10 cellular contexts compared by ENCODE assay signal in genomic region chr3:195238626-195239118, GRCh38. TPM values are rescaled to one million over a fixed set of nuclear protein-coding genes. Genes with fewer than 3 reads are reported as not detected.
A peak's percentile ranks its signal among the peaks of the same experiment; 100 is the strongest.
DNase-seq lines count a peak whose midpoint lies in the region; ATAC-seq and TF ChIP-seq lines count a peak whose summit lies in the region.
"Had no signal": no experiment of that assay in that cellular context is flagged by ENCODE, and none has a peak within 500 bp of the region (broad histone marks: within the 10 kb centered on the region; RNA-seq: fewer than 3 reads in every experiment).

No MANE protein-coding gene starts in this region.

- no peak for TF ChIP-seq CTCF in psoas muscle (IDR thresholded peaks at IDR 0.05)
- no peak for TF ChIP-seq CTCF in brain microvascular endothelial cell (IDR thresholded peaks at IDR 0.05; ENCODE audit: low read depth, low read length, missing control alignments)

- ATAC-seq in left ventricle myocardium superior: peak; percentile 72
- peak in 3 of 4 donors; percentile 36 to 54 (median 47) for ATAC-seq in psoas muscle

- no peaks in the 10 kb centered on the region for H3K27me3 ChIP-seq in psoas muscle (ENCODE audit: insufficient read depth in 3 of 3, low read length in 2 of 3)
- no peaks in the 10 kb centered on the region for H3K27me3 ChIP-seq in brain microvascular endothelial cell (replicated peaks)

- DNase-seq in EH (ENCODE audit: low read depth) (peak; percentile 33), left ventricle myocardium superior (no peak), psoas muscle (peak in 1 of 2 donors; percentile 53), brain microvascular endothelial cell (no peak), DMS114 treated with DMSO at 0.1 percent for 48 hours (lab: John Stamatoyannopoulos, UW; ENCODE audit: unreplicated experiment) (no peak), NCI-H510A treated with DMSO at 0.1 percent for 48 hours (lab: John Stamatoyannopoulos, UW) (no peak), cortex of kidney (lab: John Stamatoyannopoulos, UW) (no peak)
- DNase-seq: erythroblast, naive B cell had no signal

- intact Hi-C loops in left ventricle myocardium superior (cut with micrococcal nuclease): no loop called here
- intact Hi-C loops in psoas muscle (cut with DNase I): no loop called here

- peaks cover 20% of the 10 kb centered on the region for H3K4me1 ChIP-seq in psoas muscle

- in situ Hi-C loops in brain microvascular endothelial cell (cut with HindIII; ENCODE audit: low pct_ligation_motif_present, low sequenced_read_pairs): no loop called here

- no peaks in the 10 kb centered on the region for H3K36me3 ChIP-seq in psoas muscle (ENCODE audit: insufficient read depth in 1 of 2, low read depth in 1 of 2)
- no peaks in the 10 kb centered on the region for H3K36me3 ChIP-seq in brain microvascular endothelial cell (replicated peaks)

- WGBS in psoas muscle, 3 donors: 33 to 64% (median 52%) methylated on average over 9 of the region's 9 CpGs

- H3K27ac ChIP-seq in angular gyrus (ENCODE audit: low read depth, low read length) (peak overlapping the region; percentile 9), psoas muscle (no peak overlapping the region), brain microvascular endothelial cell (no peak overlapping the region)

- H3K4me3 ChIP-seq in psoas muscle (no peak overlapping the region), brain microvascular endothelial cell (ENCODE audit: low read depth, low read length) (no peak overlapping the region)

- H3K9me3 ChIP-seq in psoas muscle: no peaks in the 10 kb centered on the region

RNA-seq across cellular contexts. Expression of gene XXYLT1, which starts 32.3 kb away (rescaled TPM):
- total RNA-seq in left ventricle myocardium superior (2.1 TPM), psoas muscle (1 to 10 TPM; 1.8 to 3.5 (median 2.3) TPM)
- polyA plus RNA-seq in psoas muscle: 1 to 10 TPM in 2 of 3 donors, under 1 TPM in 1; 0.86 to 2.1 (median 1.5) TPM
